9 cellular contexts compared by ENCODE assay signal in the genomic region with DNA sequence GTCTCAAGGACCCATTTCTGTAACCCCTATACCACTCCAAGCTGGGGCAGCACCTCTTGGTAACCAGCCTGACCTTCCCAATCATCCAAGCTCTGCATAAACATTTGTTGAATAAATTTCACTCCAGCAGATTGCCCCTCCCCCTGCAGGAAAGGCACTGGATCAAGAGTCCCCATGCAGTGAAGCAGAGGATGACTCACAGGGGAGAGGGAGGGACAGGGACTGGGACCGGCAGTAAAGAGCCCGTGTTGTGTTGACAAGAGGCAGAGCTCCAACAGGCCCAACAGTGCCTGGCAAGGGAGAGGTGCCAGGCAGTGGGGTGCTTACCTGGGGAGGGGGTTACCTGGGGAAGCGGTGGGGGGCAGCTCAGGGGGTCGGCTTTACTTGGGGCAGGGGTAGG. TPM values are rescaled to one million over a fixed set of nuclear protein-coding genes. Genes with fewer than 3 reads are reported as not detected.
DNase-seq lines count a peak whose midpoint lies in the region; ATAC-seq and TF ChIP-seq lines count a peak whose summit lies in the region.
"Had no signal": no experiment of that assay in that cellular context is flagged by ENCODE, and none has a peak within 500 bp of the region (broad histone marks: within the 10 kb centered on the region; RNA-seq: fewer than 3 reads in every experiment).

No MANE protein-coding gene starts in this region.

- no peak overlapping the region for H3K27ac Mint-ChIP-seq in activated CD8-positive, alpha-beta T cell treated with anti-CD3 and anti-CD28 coated beads, Interleukin-2, amount 10 ng/mL, durations not matched to agents 7 days and 5 days

- no peaks in the 10 kb centered on the region for H3K9me3 Mint-ChIP-seq in activated CD8-positive, alpha-beta T cell treated with anti-CD3 and anti-CD28 coated beads, Interleukin-2, amount 10 ng/mL, durations not matched to agents 7 days and 5 days (ENCODE audit: insufficient read depth)

- intact Hi-C loops in upper lobe of right lung (cut with DNase I), result no loop called here

- H3K36me3 Mint-ChIP-seq in activated CD8-positive, alpha-beta T cell treated with anti-CD3 and anti-CD28 coated beads, Interleukin-2, amount 10 ng/mL, durations not matched to agents 7 days and 5 days (ENCODE audit: low read depth), result peaks cover 6% of the 10 kb centered on the region

- peaks cover 58% of the 10 kb centered on the region for H3K4me1 ChIP-seq in upper lobe of right lung

- H3K36me3 ChIP-seq in MG63 (no peaks in the 10 kb centered on the region), upper lobe of right lung (peaks cover 1% of the 10 kb centered on the region)

- POLR2A ChIA-PET in activated CD8-positive, alpha-beta T cell treated with anti-CD3 and anti-CD28 coated beads, Interleukin-2, amount 10 ng/mL, durations not matched to agents 7 days and 5 days (lab: Charles Lee), result interaction anchor here (1.7 kb wide), 1 partner anchor 32 kb away, joined by 5 read pairs; a partner anchor contains a TSS

- no peaks in the 10 kb centered on the region for H3K9me3 ChIP-seq in MG63
- no peaks in the 10 kb centered on the region for H3K9me3 ChIP-seq in upper lobe of right lung

- TF ChIP-seq CTCF in AG10803 (conservative IDR thresholded peaks at IDR 0.05; ENCODE audit: low read length) (no peak), cardiac fibroblast (IDR thresholded peaks at IDR 0.05; ENCODE audit: low read depth, low read length) (no peak), upper lobe of right lung (IDR thresholded peaks at IDR 0.05) (no peak)

- H3K4me3 Mint-ChIP-seq in activated CD8-positive, alpha-beta T cell treated with anti-CD3 and anti-CD28 coated beads, Interleukin-2, amount 10 ng/mL, durations not matched to agents 7 days and 5 days, result no peak overlapping the region

- H3K27me3 Mint-ChIP-seq in activated CD8-positive, alpha-beta T cell treated with anti-CD3 and anti-CD28 coated beads, Interleukin-2, amount 10 ng/mL, durations not matched to agents 7 days and 5 days (ENCODE audit: low read depth), result no peaks in the 10 kb centered on the region

- ATAC-seq in upper lobe of right lung (peak; percentile 83), HG03039 (IDR thresholded peaks at IDR 0.05; ENCODE audit: unreplicated experiment) (no peak)
- no peak for ATAC-seq in activated CD8-positive, alpha-beta T cell treated with anti-CD3 and anti-CD28 coated beads, Interleukin-2, amount 10 ng/mL, durations not matched to agents 7 days and 5 days

- CTCF ChIA-PET in activated CD8-positive, alpha-beta T cell treated with anti-CD3 and anti-CD28 coated beads, Interleukin-2, amount 10 ng/mL, durations not matched to agents 7 days and 5 days (lab: Charles Lee), result no interaction called here

- H3K4me1 Mint-ChIP-seq in activated CD8-positive, alpha-beta T cell treated with anti-CD3 and anti-CD28 coated beads, Interleukin-2, amount 10 ng/mL, durations not matched to agents 7 days and 5 days (ENCODE audit: low read depth), result peaks cover 8% of the 10 kb centered on the region

- H3K27me3 ChIP-seq in MG63 (no peaks in the 10 kb centered on the region), upper lobe of right lung (no peaks in the 10 kb centered on the region)

- H3K4me3 ChIP-seq in AG10803 (ENCODE audit: low read length) (no peak overlapping the region), MG63 (no peak overlapping the region), cardiac fibroblast (replicated peaks in 1 of 2; ENCODE audit: low read depth in 2 of 2, low read length in 2 of 2) (no peak overlapping the region), upper lobe of right lung (no peak overlapping the region)

- DNase-seq in AG10803 (ENCODE audit: low read depth) (peak; percentile 68), MG63 (peak; percentile 75), cardiac fibroblast (ENCODE audit: low read depth in 2 of 2) (peak; percentile 68 to 69), left kidney (ENCODE audit: low read depth, low spot score) (peak; percentile 74), upper lobe of right lung (peak; percentile 74), NCI-H1436 treated with DMSO at 0.1 percent for 48 hours (lab: John Stamatoyannopoulos, UW) (no peak)
- no peak for DNase-seq in activated CD8-positive, alpha-beta T cell treated with anti-CD3 and anti-CD28 coated beads, Interleukin-2, amount 10 ng/mL, durations not matched to agents 7 days and 5 days

- peak overlapping the region; percentile 60 for H3K27ac ChIP-seq in upper lobe of right lung
- H3K27ac ChIP-seq: VCaP had no signal

RNA-seq across cellular contexts. Expression of a gene that starts 32.3 kb away (rescaled TPM):
- total RNA-seq in MG63 (2014; rRNA removed; shearing (Covaris generic); ENCODE audit: low replicate concordance), result 2.9 and 23.6 TPM in 2 replicates
- 62.4 TPM for total RNA-seq in upper lobe of right lung
- 10 to 100 TPM; 28.3 to 29.0 TPM for total RNA-seq in activated CD8-positive, alpha-beta T cell treated with anti-CD3 and anti-CD28 coated beads, Interleukin-2, amount 10 ng/mL, durations not matched to agents 7 days and 5 days

Comparison
In these comparisons a context has a peak if more than half of its experiments do, and no peak if none do; other contexts are left out.
1. DNase-seq: peak in AG10803 (single experiment), MG63 (single experiment), cardiac fibroblast (2 of 2), left kidney (single experiment) and upper lobe of right lung (single experiment); none in NCI-H1436 treated with DMSO at 0.1 percent for 48 hours (single experiment) and activated CD8-positive, alpha-beta T cell treated with anti-CD3 and anti-CD28 coated beads, Interleukin-2, amount 10 ng/mL, durations not matched to agents 7 days and 5 days (single experiment).